ENCODE assay signal across 21 cellular contexts in genomic region chr11:36339899-36340298, GRCh38. TPM values are rescaled to one million over a fixed set of nuclear protein-coding genes. Genes with fewer than 3 reads are reported as not detected.
DNase-seq lines count a peak whose midpoint lies in the region; ATAC-seq lines count a peak whose summit lies in the region.
"Had no signal": no experiment of that assay in that cellular context is flagged by ENCODE, and none has a peak within 500 bp of the region (broad histone marks: within the 10 kb centered on the region; RNA-seq: fewer than 3 reads in every experiment).

No MANE protein-coding gene starts in this region.

- CTCF ChIA-PET in activated CD4-positive, alpha-beta T cell treated with anti-CD3 and anti-CD28 coated beads for 36 hours (lab: Charles Lee): interaction anchor here (0.6 to 1.7 kb wide), 7 partner anchors 10 to 407 kb away, joined by 3 to 4 read pairs (median 3); no protein-coding TSS in a partner anchor

- H3K36me3 Mint-ChIP-seq in activated CD4-positive, alpha-beta T cell treated with anti-CD3 and anti-CD28 coated beads for 36 hours (ENCODE audit: low read depth): no peaks in the 10 kb centered on the region
- H3K36me3 Mint-ChIP-seq: CD14-positive monocyte had no signal

- H3K27ac Mint-ChIP-seq in activated CD4-positive, alpha-beta T cell treated with anti-CD3 and anti-CD28 coated beads for 36 hours: peak overlapping the region; percentile 10

- POLR2A ChIA-PET in activated CD4-positive, alpha-beta T cell treated with anti-CD3 and anti-CD28 coated beads for 36 hours (lab: Charles Lee): no interaction called here

- DNase-seq in activated CD4-positive, alpha-beta T cell treated with anti-CD3 and anti-CD28 coated beads for 36 hours: no peak
- no peak for DNase-seq in activated CD4-positive, alpha-beta T cell treated with anti-CD3 and anti-CD28 coated beads, Interleukin-2, amount 50 U/mL, for 1 hour
- DNase-seq in globus pallidus (ENCODE audit: low spot score) (peak; percentile 45), pons (ENCODE audit: low spot score) (peak; percentile 41), KG1 (lab: John Stamatoyannopoulos, UW) (no peak)
- DNase-seq: 8988T, AML-193, GDM1, MM.1S, NCI-H1048, NCI-H1417 treated with DMSO at 0.1 percent for 48 hours, NCI-H1930, NCI-H2171, NCI-H345, NCI-H524, NCI-H82, SIG-M5 had no signal

- peaks cover 21% of the 10 kb centered on the region for H3K27me3 Mint-ChIP-seq in activated CD4-positive, alpha-beta T cell treated with anti-CD3 and anti-CD28 coated beads for 36 hours

- no peaks in the 10 kb centered on the region for H3K9me3 Mint-ChIP-seq in activated CD4-positive, alpha-beta T cell treated with anti-CD3 and anti-CD28 coated beads for 36 hours (ENCODE audit: low read depth)
- H3K9me3 Mint-ChIP-seq: CD14-positive monocyte had no signal

- H3K4me1 Mint-ChIP-seq in activated CD4-positive, alpha-beta T cell treated with anti-CD3 and anti-CD28 coated beads for 36 hours: peaks cover 41% of the 10 kb centered on the region
- H3K4me1 Mint-ChIP-seq: CD14-positive monocyte had no signal

- intact Hi-C loops in activated CD4-positive, alpha-beta T cell treated with anti-CD3 and anti-CD28 coated beads for 36 hours (cut with DNase I, micrococcal nuclease): no loop called here

- H3K4me3 Mint-ChIP-seq in activated CD4-positive, alpha-beta T cell treated with anti-CD3 and anti-CD28 coated beads for 36 hours: no peak overlapping the region
- H3K4me3 Mint-ChIP-seq: CD14-positive monocyte had no signal

- no peak for ATAC-seq in activated CD4-positive, alpha-beta T cell treated with anti-CD3 and anti-CD28 coated beads for 36 hours
- ATAC-seq in GM18519 (IDR thresholded peaks at IDR 0.05; ENCODE audit: low FRiP score, unreplicated experiment) (no peak), HG03432 (IDR thresholded peaks at IDR 0.05; ENCODE audit: unreplicated experiment) (no peak)
- ATAC-seq: Panc1 had no signal

RNA-seq across cellular contexts. Expression of gene PRR5L, which starts 43.8 kb away (rescaled TPM):
- 10 to 100 TPM; 23.2 to 28.6 TPM for total RNA-seq in activated CD4-positive, alpha-beta T cell treated with anti-CD3 and anti-CD28 coated beads for 36 hours

RNA-seq across cellular contexts. Expression of gene COMMD9, which starts 50.7 kb away (rescaled TPM):
- 10 to 100 TPM; 33.0 to 44.6 TPM for total RNA-seq in activated CD4-positive, alpha-beta T cell treated with anti-CD3 and anti-CD28 coated beads for 36 hours

Comparison
In these comparisons a context has a peak if more than half of its experiments do, and no peak if none do; other contexts are left out.
1. DNase-seq: peak in globus pallidus (single experiment) and pons (single experiment); none in activated CD4-positive, alpha-beta T cell treated with anti-CD3 and anti-CD28 coated beads for 36 hours (single experiment), activated CD4-positive, alpha-beta T cell treated with anti-CD3 and anti-CD28 coated beads, Interleukin-2, amount 50 U/mL, for 1 hour (single experiment) and KG1 (single experiment).